ENCODE assay signal across 34 cellular contexts in the genomic region with DNA sequence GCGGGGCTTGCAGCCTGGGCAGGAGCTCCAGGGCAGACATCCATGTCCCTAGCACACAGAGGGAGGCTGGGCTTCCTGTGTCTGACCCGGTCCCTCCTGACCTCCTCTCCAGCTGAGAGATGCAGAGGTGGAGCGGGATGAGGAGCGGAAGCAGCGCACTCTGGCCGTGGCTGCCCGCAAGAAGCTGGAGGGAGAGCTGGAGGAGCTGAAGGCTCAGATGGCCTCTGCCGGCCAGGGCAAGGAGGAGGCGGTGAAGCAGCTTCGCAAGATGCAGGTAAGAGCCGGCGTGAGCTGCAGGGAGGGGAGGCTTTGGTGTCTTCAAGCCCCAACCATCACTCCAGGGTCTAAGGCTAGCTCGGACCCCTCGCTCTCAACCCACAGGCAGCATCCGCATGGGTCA. TPM values are rescaled to one million over a fixed set of nuclear protein-coding genes. Genes with fewer than 3 reads are reported as not detected.
"Had no signal": no experiment of that assay in that cellular context is flagged by ENCODE, and none has a peak within 500 bp of the region (broad histone marks: within the 10 kb centered on the region; RNA-seq: fewer than 3 reads in every experiment).

No MANE protein-coding gene starts in this region.

- H3K27me3 ChIP-seq: adrenal gland, body of pancreas, brain microvascular endothelial cell, breast epithelium had no signal

- H3K27ac Mint-ChIP-seq: activated B cell treated with CpG ODN at 0.5 μM for 24 hours; activated CD4-positive, alpha-beta memory T cell treated with anti-CD3 and anti-CD28 coated beads for 36 hours; activated CD4-positive, alpha-beta T cell treated with anti-CD3 and anti-CD28 coated beads, Interleukin-2, amount 10 ng/mL, durations not matched to agents 24 days and 14 days; activated CD8-positive, alpha-beta T cell treated with anti-CD3 and anti-CD28 coated beads for 36 hours; activated naive CD4-positive, alpha-beta T cell treated with anti-CD3 and anti-CD28 coated beads for 36 hours; activated naive CD4-positive, alpha-beta T cell treated with anti-CD3 and anti-CD28 coated beads, Interleukin-2, amount 50 U/mL, for 72 hours; activated naive CD8-positive, alpha-beta T cell treated with anti-CD3 and anti-CD28 coated beads for 36 hours; activated T-cell treated with anti-CD3 and anti-CD28 coated beads, Interleukin-2, amount 50 U/mL, for 72 hours; activated T-helper 1 cell treated with anti-CD3 and anti-CD28 coated beads, Interleukin-12 subunit alpha, Interleukin-12 subunit beta, Interleukin-2, Interleukin-4 antibody, amounts not matched to agents 30 ng/mL and 10 ng/mL and 1 ng/mL, durations not matched to agents 14 hours and 24 hours and 36 hours; activated T-helper 17 cell treated with anti-CD3 and anti-CD28 coated beads, Interleukin-2, amount 50 U/mL, for 72 hours; T-cell; T-helper 17 cell; T-helper 2 cell treated with Interferon-gamma antibody and Interleukin-4, amounts not matched to agents 5 μg/mL and 100 μg/mL, for 36 hours had no signal

- ATAC-seq: activated CD8-positive, alpha-beta T cell treated with anti-CD3 and anti-CD28 coated beads for 36 hours; activated naive CD4-positive, alpha-beta T cell treated with anti-CD3 and anti-CD28 coated beads, Interleukin-2, amount 50 U/mL, for 72 hours; activated T-cell treated with anti-CD3 and anti-CD28 coated beads, Interleukin-2, amount 50 U/mL, for 4 hours; activated T-cell treated with anti-CD3 and anti-CD28 coated beads, Interleukin-2, amount 50 U/mL, for 72 hours; activated T-helper 17 cell treated with anti-CD3 and anti-CD28 coated beads, Interleukin-2, amount 50 U/mL, for 72 hours; body of pancreas; T-cell; T-helper 17 cell had no signal

- H3K4me1 Mint-ChIP-seq: activated B cell treated with CpG ODN at 0.5 μM for 24 hours; activated CD4-positive, alpha-beta T cell treated with anti-CD3 and anti-CD28 coated beads, Interleukin-2, amount 10 ng/mL, durations not matched to agents 24 days and 14 days; activated naive CD8-positive, alpha-beta T cell treated with anti-CD3 and anti-CD28 coated beads for 36 hours; activated T-helper 17 cell treated with anti-CD3 and anti-CD28 coated beads, Interleukin-2, amount 50 U/mL, for 72 hours; T-cell; T-helper 17 cell had no signal

- H3K4me3 Mint-ChIP-seq: activated B cell treated with CpG ODN at 0.5 μM for 24 hours; activated CD4-positive, alpha-beta memory T cell treated with anti-CD3 and anti-CD28 coated beads for 36 hours; activated CD4-positive, alpha-beta T cell treated with anti-CD3 and anti-CD28 coated beads, Interleukin-2, amount 10 ng/mL, durations not matched to agents 24 days and 14 days; activated CD8-positive, alpha-beta T cell treated with anti-CD3 and anti-CD28 coated beads for 36 hours; activated naive CD4-positive, alpha-beta T cell treated with anti-CD3 and anti-CD28 coated beads for 36 hours; activated naive CD8-positive, alpha-beta T cell treated with anti-CD3 and anti-CD28 coated beads for 36 hours; activated T-cell treated with anti-CD3 and anti-CD28 coated beads, Interleukin-2, amount 50 U/mL, for 4 hours; activated T-cell treated with anti-CD3 and anti-CD28 coated beads, Interleukin-2, amount 50 U/mL, for 72 hours; activated T-helper 1 cell treated with anti-CD3 and anti-CD28 coated beads, Interleukin-12 subunit alpha, Interleukin-12 subunit beta, Interleukin-2, Interleukin-4 antibody, amounts not matched to agents 30 ng/mL and 10 ng/mL and 1 ng/mL, durations not matched to agents 14 hours and 24 hours and 36 hours; activated T-helper 17 cell treated with anti-CD3 and anti-CD28 coated beads, Interleukin-2, amount 50 U/mL, for 72 hours; T-cell; T-helper 17 cell; T-helper 2 cell treated with Interferon-gamma antibody and Interleukin-4, amounts not matched to agents 5 μg/mL and 100 μg/mL, for 36 hours had no signal

- H3K36me3 Mint-ChIP-seq: activated naive CD8-positive, alpha-beta T cell treated with anti-CD3 and anti-CD28 coated beads for 36 hours; T-cell had no signal

- H3K27ac ChIP-seq: adrenal gland, body of pancreas, brain microvascular endothelial cell, breast epithelium, VCaP had no signal

- H3K4me3 ChIP-seq: adrenal gland, body of pancreas, breast epithelium had no signal

- FAIRE-seq: astrocyte, TTC549 had no signal

- DNase-seq: activated B cell treated with CpG ODN at 0.5 μM for 24 hours; activated CD4-positive, alpha-beta memory T cell treated with anti-CD3 and anti-CD28 coated beads for 36 hours; activated CD4-positive, alpha-beta T cell treated with anti-CD3 and anti-CD28 coated beads for 4 hours; activated CD4-positive, alpha-beta T cell treated with anti-CD3 and anti-CD28 coated beads, Interleukin-2, amount 10 ng/mL, durations not matched to agents 24 days and 14 days; activated CD4-positive, alpha-beta T cell treated with anti-CD3 and anti-CD28 coated beads, Interleukin-2, amount 50 U/mL, for 1 hour; activated CD4-positive, alpha-beta T cell treated with anti-CD3 and anti-CD28 coated beads, Interleukin-2, amount 50 U/mL, for 4 hours; activated CD4-positive, CD25-positive, alpha-beta regulatory T cell treated with anti-CD3 and anti-CD28 coated beads, Interleukin-2, amount 50 U/mL, for 72 hours; activated CD8-positive, alpha-beta memory T cell treated with anti-CD3 and anti-CD28 coated beads, Interleukin-2, amount 50 U/mL, for 4 hours; activated CD8-positive, alpha-beta T cell treated with anti-CD3 and anti-CD28 coated beads for 36 hours; activated gamma-delta T cell treated with Interleukin-2 at 50 U/mL for 16 hours; activated naive CD4-positive, alpha-beta T cell; activated naive CD4-positive, alpha-beta T cell treated with anti-CD3 and anti-CD28 coated beads for 36 hours; activated naive CD4-positive, alpha-beta T cell treated with anti-CD3 and anti-CD28 coated beads, Interleukin-2, amount 50 U/mL, for 16 hours; activated naive CD8-positive, alpha-beta T cell treated with anti-CD3 and anti-CD28 coated beads for 36 hours; activated T-cell treated with anti-CD3 and anti-CD28 coated beads for 4 hours; activated T-cell treated with anti-CD3 and anti-CD28 coated beads, Interleukin-2, amount 50 U/mL, for 1 hour; activated T-cell treated with anti-CD3 and anti-CD28 coated beads, Interleukin-2, amount 50 U/mL, for 4 hours; activated T-cell treated with anti-CD3 and anti-CD28 coated beads, Interleukin-2, amount 50 U/mL, for 72 hours; adrenal gland; amniotic stem cell; body of pancreas; brain microvascular endothelial cell; central memory CD4-positive, alpha-beta T cell; T-cell; T-helper 17 cell; T-helper 9 cell had no signal

- H3K36me3 ChIP-seq: adrenal gland, brain microvascular endothelial cell, breast epithelium had no signal

- H3K4me1 ChIP-seq: adrenal gland, body of pancreas, breast epithelium had no signal

RNA-seq across cellular contexts. Expression of a gene that starts 38.4 kb away (rescaled TPM):
- total RNA-seq: astrocyte had no signal
